In genomic region chr5:132490484-132491367, GRCh38 we compare ENCODE assay signal across 1 cellular context.
TF ChIP-seq lines count a peak whose summit lies in the region.

Gene IRF1, minus strand, starts transcription at chr5:132490773. Its CDS starts 1,295 bp downstream, at chr5:132489478.

TF ChIP-seq in H1, 55 proteins besides CTCF, POLR2A, EP300 and RAD21 (continued from another document):
- TF ChIP-seq EGR1 (IDR thresholded peaks at IDR 0.05; ENCODE audit: borderline replicate concordance, low read depth, low read length), result peak; percentile 11; the same call in 1 of the 2 replicates
- peak; percentile 26 for TF ChIP-seq EZH2 (IDR thresholded peaks at IDR 0.05; ENCODE audit: low read depth, low read length, severe bottlenecking)
- TF ChIP-seq RXRA (IDR thresholded peaks at IDR 0.05; ENCODE audit: insufficient read depth, low read depth, low read length), result no peak
- TF ChIP-seq MAFK (IDR thresholded peaks at IDR 0.05; ENCODE audit: low read depth, low read length), result no peak
- peak; percentile 61 for TF ChIP-seq E2F6 (IDR thresholded peaks at IDR 0.05)
- peak; percentile 40; the same call in 1 of the 2 replicates for TF ChIP-seq CREB1 (IDR thresholded peaks at IDR 0.05)
- TF ChIP-seq BACH1 (IDR thresholded peaks at IDR 0.05; ENCODE audit: low read length), result no peak; the same call in 1 of the 2 replicates
- TF ChIP-seq SP4 (IDR thresholded peaks at IDR 0.05; ENCODE audit: low read length), result no peak
- TF ChIP-seq HDAC6 (IDR thresholded peaks at IDR 0.05; ENCODE audit: low read depth, low read length), result no peak
- TF ChIP-seq CBX5 (IDR thresholded peaks at IDR 0.05; ENCODE audit: low read depth, low read length), result no peak
- TF ChIP-seq SIN3A (conservative IDR thresholded peaks at IDR 0.05 in 1 of 2, IDR thresholded peaks at IDR 0.05 in 1 of 2; ENCODE audit: low read depth in 1 of 2, low read length in 2 of 2), result no peak; a peak in 2 of 4 replicates
- TF ChIP-seq USF2 (IDR thresholded peaks at IDR 0.05; ENCODE audit: low read length), result no peak
- TF ChIP-seq SRF (IDR thresholded peaks at IDR 0.05; ENCODE audit: low read depth, low read length), result no peak
- TF ChIP-seq POLR2AphosphoS5 (IDR thresholded peaks at IDR 0.05; ENCODE audit: low read depth, low read length), result peak; percentile 91
- no peak for TF ChIP-seq RFX5 (IDR thresholded peaks at IDR 0.05; ENCODE audit: borderline replicate concordance, low read depth, low read length)
- no peak for TF ChIP-seq CTBP2 (IDR thresholded peaks at IDR 0.05; ENCODE audit: borderline replicate concordance, insufficient read depth, insufficient read length, low read length)
- TF ChIP-seq TAF7 (optimal IDR thresholded peaks at IDR 0.05; ENCODE audit: borderline replicate concordance, low read depth, low read length), result peak; percentile 91
- peak; percentile 55 for TF ChIP-seq GTF2F1 (IDR thresholded peaks at IDR 0.05; ENCODE audit: borderline replicate concordance, low read depth, low read length)
- no peak for TF ChIP-seq ATF2 (IDR thresholded peaks at IDR 0.05; ENCODE audit: low read length)
- TF ChIP-seq JUND (IDR thresholded peaks at IDR 0.05; ENCODE audit: low read length), result no peak
- TF ChIP-seq MAX (IDR thresholded peaks at IDR 0.05), result peak; percentile 53
- TF ChIP-seq ASH2L (IDR thresholded peaks at IDR 0.05; ENCODE audit: low read length), result peak; percentile 66
- TF ChIP-seq SIRT6 (IDR thresholded peaks at IDR 0.05; ENCODE audit: low read length), result no peak
- no peak for TF ChIP-seq POU5F1 (IDR thresholded peaks at IDR 0.05; ENCODE audit: low read depth, low read length)
- peak; percentile 57; the same call in 1 of the 2 replicates for TF ChIP-seq RBBP5 (IDR thresholded peaks at IDR 0.05; ENCODE audit: borderline replicate concordance, low read depth, low read length)
- no peak for TF ChIP-seq KDM1A (IDR thresholded peaks at IDR 0.05; ENCODE audit: borderline replicate concordance, low read length)
- peak; percentile 88 for TF ChIP-seq PHF8 (conservative IDR thresholded peaks at IDR 0.05; ENCODE audit: low read depth, low read length)
- TF ChIP-seq TCF12 (IDR thresholded peaks at IDR 0.05; ENCODE audit: low read depth, low read length), result no peak
- no peak for TF ChIP-seq BRCA1 (IDR thresholded peaks at IDR 0.05; ENCODE audit: low read depth, low read length)
- no peak for TF ChIP-seq BCL11A (IDR thresholded peaks at IDR 0.05; ENCODE audit: low read depth in 2 of 2, low read length in 2 of 2)
- TF ChIP-seq CBX8 (IDR thresholded peaks at IDR 0.05; ENCODE audit: borderline replicate concordance, low read depth, low read length), result no peak
- TF ChIP-seq RNF2 (IDR thresholded peaks at IDR 0.05; ENCODE audit: borderline replicate concordance, low read depth, low read length, missing control alignments, poor library complexity, severe bottlenecking), result no peak
- TF ChIP-seq GABPA (IDR thresholded peaks at IDR 0.05; ENCODE audit: borderline replicate concordance, insufficient read depth, low read length), result no peak
- no peak for TF ChIP-seq CHD1 (IDR thresholded peaks at IDR 0.05; ENCODE audit: low read depth, low read length)
- no peak for TF ChIP-seq KDM5A (IDR thresholded peaks at IDR 0.05; ENCODE audit: low read length)
- TF ChIP-seq FOSL1 (IDR thresholded peaks at IDR 0.05; ENCODE audit: insufficient read depth, low read depth, low read length), result no peak
- no peak for TF ChIP-seq SP2 (IDR thresholded peaks at IDR 0.05; ENCODE audit: low read length)
- TF ChIP-seq SUZ12 (IDR thresholded peaks at IDR 0.05; ENCODE audit: low read length), result no peak
- TF ChIP-seq CEBPB (IDR thresholded peaks at IDR 0.05; ENCODE audit: low read depth, low read length), result no peak
- no peak for TF ChIP-seq CHD7 (IDR thresholded peaks at IDR 0.05; ENCODE audit: insufficient replicate concordance, low read length)
- no peak for TF ChIP-seq TEAD4 (IDR thresholded peaks at IDR 0.05; ENCODE audit: low read depth, low read length)
- no peak for TF ChIP-seq NANOG (IDR thresholded peaks at IDR 0.05; ENCODE audit: insufficient read depth, low read depth, low read length, poor library complexity, severe bottlenecking)
- TF ChIP-seq YY1 (IDR thresholded peaks at IDR 0.05; ENCODE audit: low read depth, low read length), result peak; percentile 78
- TF ChIP-seq ZNF274 (IDR thresholded peaks at IDR 0.05; ENCODE audit: borderline replicate concordance, extremely low read depth, low read length), result no peak
- TF ChIP-seq SIX5 (IDR thresholded peaks at IDR 0.05; ENCODE audit: low read depth, low read length), result no peak
- no peak for TF ChIP-seq JUN (IDR thresholded peaks at IDR 0.05; ENCODE audit: low read depth, low read length)
- TF ChIP-seq TAF1 (IDR thresholded peaks at IDR 0.05; ENCODE audit: low read depth, low read length), result peak; percentile 98
- peak; percentile 94 for TF ChIP-seq TBP (IDR thresholded peaks at IDR 0.05; ENCODE audit: low read depth, low read length)
- no peak for TF ChIP-seq HDAC2 (IDR thresholded peaks at IDR 0.05; ENCODE audit: borderline replicate concordance in 1 of 2, low read depth in 2 of 2, low read length in 2 of 2)
